Comparison of ENCODE assay signal across 18 cellular contexts in the genomic region with DNA sequence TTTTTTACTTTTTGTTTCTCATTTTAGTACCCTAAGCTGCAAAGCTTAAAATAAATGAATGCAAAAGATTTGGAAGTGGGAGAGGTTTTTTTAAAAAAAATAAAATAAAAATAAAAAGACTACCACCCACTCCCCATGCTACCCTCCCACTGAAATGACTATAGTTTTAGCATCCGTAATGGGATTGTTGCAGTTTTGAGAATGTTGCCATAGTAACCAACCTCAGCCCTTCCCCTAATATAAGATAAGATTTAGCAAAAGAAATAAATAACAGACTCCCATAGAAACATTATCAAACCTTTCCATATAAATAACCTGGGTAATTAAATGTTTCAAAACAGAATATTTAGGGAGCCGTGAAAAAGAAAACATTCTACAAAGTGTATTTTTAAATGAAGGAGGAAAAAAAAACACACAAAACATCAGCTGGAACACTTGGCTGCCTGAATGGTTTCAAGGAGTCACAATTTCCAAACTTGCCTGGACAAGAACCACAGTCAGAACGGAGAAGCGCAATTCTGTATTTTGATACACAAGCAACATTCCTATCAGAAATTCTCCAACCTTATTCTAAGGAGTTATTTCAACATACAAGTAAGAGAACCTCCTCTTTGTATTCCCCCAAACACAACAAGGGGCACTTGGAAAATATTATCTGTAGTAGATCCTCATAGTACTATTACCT. TPM values are rescaled to one million over a fixed set of nuclear protein-coding genes. Genes with fewer than 3 reads are reported as not detected.
"Had no signal": no experiment of that assay in that cellular context is flagged by ENCODE, and none has a peak within 500 bp of the region (broad histone marks: within the 10 kb centered on the region; RNA-seq: fewer than 3 reads in every experiment).

No MANE protein-coding gene starts in this region.

- H3K27ac Mint-ChIP-seq: activated naive CD4-positive, alpha-beta T cell treated with anti-CD3 and anti-CD28 coated beads, Interleukin-2, amount 50 U/mL, for 24 hours; naive thymus-derived CD8-positive, alpha-beta T cell; stimulated activated naive CD8-positive, alpha-beta T cell treated with anti-CD3 and anti-CD28 coated beads, Interleukin-15, Interleukin-2, amounts not matched to agents 100 ng/mL and 50 ng/mL, for 24 hours had no signal

- H3K27me3 ChIP-seq: colonic mucosa, testis, vagina had no signal

- H3K4me1 ChIP-seq: colonic mucosa, testis, vagina had no signal

- H3K4me3 ChIP-seq: colonic mucosa, lung, mucosa of descending colon, testis, vagina had no signal

- DNase-seq: activated effector memory CD4-positive, alpha-beta T cell treated with Interleukin-2 at 50 U/mL for 16 hours; activated T-cell treated with anti-CD3 and anti-CD28 coated beads, Interleukin-2, amount 50 U/mL, for 1 hour; amniotic stem cell; colonic mucosa; effector CD4-positive, alpha-beta T cell; foreskin melanocyte; head of caudate nucleus; left colon; mucosa of descending colon; naive thymus-derived CD8-positive, alpha-beta T cell; occipital lobe; stimulated activated CD4-positive, alpha-beta T cell treated with anti-CD3 and anti-CD28 coated beads, Interleukin-2, amount 100 ng/mL, for 48 hours; stimulated activated CD8-positive, alpha-beta memory T cell treated with anti-CD3 and anti-CD28 coated beads, Interleukin-4, amount 100 ng/mL, for 48 hours; testis had no signal

- H3K36me3 ChIP-seq: colonic mucosa, vagina had no signal

- H3K4me3 Mint-ChIP-seq: activated naive CD4-positive, alpha-beta T cell treated with anti-CD3 and anti-CD28 coated beads, Interleukin-2, amount 50 U/mL, for 24 hours; naive thymus-derived CD8-positive, alpha-beta T cell; stimulated activated naive CD8-positive, alpha-beta T cell treated with anti-CD3 and anti-CD28 coated beads, Interleukin-15, Interleukin-2, amounts not matched to agents 100 ng/mL and 50 ng/mL, for 24 hours had no signal

- H3K9me3 Mint-ChIP-seq: activated naive CD4-positive, alpha-beta T cell treated with anti-CD3 and anti-CD28 coated beads, Interleukin-2, amount 50 U/mL, for 24 hours had no signal

- H3K9me3 ChIP-seq: colonic mucosa, mucosa of descending colon, testis, vagina had no signal

- H3K4me1 Mint-ChIP-seq: activated naive CD4-positive, alpha-beta T cell treated with anti-CD3 and anti-CD28 coated beads, Interleukin-2, amount 50 U/mL, for 24 hours; naive thymus-derived CD8-positive, alpha-beta T cell had no signal

- H3K27ac ChIP-seq: colonic mucosa, testis, vagina had no signal

- H3K36me3 Mint-ChIP-seq: activated naive CD4-positive, alpha-beta T cell treated with anti-CD3 and anti-CD28 coated beads, Interleukin-2, amount 50 U/mL, for 24 hours; naive thymus-derived CD8-positive, alpha-beta T cell had no signal

RNA-seq across cellular contexts. Expression of a gene that starts 57.4 kb away (rescaled TPM):
- total RNA-seq: naive thymus-derived CD8-positive, alpha-beta T cell had no signal
